8 cellular contexts compared by ENCODE assay signal in the genomic region with DNA sequence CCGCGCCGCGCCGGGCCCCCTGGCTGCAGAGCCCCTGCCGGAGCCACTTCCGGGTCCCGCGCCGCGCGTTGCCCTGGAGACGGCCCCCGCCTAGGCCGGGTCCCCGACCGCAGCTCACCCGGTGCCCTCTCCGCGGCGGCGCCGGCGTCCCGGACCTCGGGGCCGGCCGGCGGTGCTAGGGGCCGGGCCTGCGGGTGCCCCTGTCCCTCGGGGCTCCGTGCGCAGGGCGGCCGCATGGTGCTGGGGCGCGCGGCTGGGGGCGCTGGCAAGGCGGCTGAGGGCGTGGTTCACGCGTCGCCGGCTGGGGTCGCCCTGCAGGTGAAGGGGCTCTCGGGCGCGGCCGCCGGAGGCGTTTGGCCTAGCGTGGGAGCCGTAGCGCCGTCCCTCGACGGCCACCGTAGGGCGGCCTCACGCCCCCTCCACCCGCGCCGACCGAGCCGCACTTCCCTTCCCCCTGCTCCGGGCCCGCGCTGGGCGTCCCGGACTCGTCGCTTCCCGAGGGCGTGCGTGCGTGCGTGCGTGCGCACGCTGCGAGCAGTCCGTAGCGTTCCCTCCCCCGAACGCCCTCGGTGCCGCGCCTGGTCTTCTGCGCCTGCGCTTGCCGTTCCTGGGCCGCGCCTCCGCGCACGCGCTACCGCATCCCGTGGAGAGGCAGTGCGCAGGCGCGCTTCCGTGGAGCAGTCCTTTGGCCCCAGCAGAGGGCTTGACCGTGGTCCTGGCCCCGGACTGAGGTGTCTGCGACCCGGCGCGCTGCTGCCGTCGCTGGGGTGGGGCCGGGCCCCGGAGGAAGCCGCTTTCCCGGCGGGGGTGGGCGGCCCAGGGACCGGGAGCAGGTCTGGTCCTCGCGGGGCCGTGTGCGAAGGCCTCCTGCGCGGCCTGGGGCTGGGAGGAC. TPM values are rescaled to one million over a fixed set of nuclear protein-coding genes. Genes with fewer than 3 reads are reported as not detected.
DNase-seq lines count a peak whose midpoint lies in the region; ATAC-seq, FAIRE-seq and TF ChIP-seq lines count a peak whose summit lies in the region.

A gene with protein sequence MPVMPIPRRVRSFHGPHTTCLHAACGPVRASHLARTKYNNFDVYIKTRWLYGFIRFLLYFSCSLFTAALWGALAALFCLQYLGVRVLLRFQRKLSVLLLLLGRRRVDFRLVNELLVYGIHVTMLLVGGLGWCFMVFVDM (minus strand): TSS at position 509 of the 892 bp plus-strand sequence. CDS start 1,975 bp downstream, outside the sequence.

- no peaks in the 10 kb centered on the region for H3K36me3 ChIP-seq in CD4-positive, CD25-positive, alpha-beta regulatory T cell (ENCODE audit: control insufficient read depth, insufficient read depth, low read length)
- H3K36me3 ChIP-seq in HepG2 (replicated peaks in 1 of 2; ENCODE audit: control insufficient read depth in 1 of 2, insufficient read depth in 2 of 2, low read length in 2 of 2), result no peaks in the 10 kb centered on the region

- in situ Hi-C loops in HepG2 (cut with HindIII; ENCODE audit: extremely low pct_ligation_motif_present, low pct_unique_long_range_greater_than_20kb), result no loop called here

- peaks cover 31% of the 10 kb centered on the region for H3K4me1 ChIP-seq in CD4-positive, CD25-positive, alpha-beta regulatory T cell (ENCODE audit: control insufficient read depth, insufficient read depth, low read length, poor library complexity, severe bottlenecking)
- H3K4me1 ChIP-seq in HepG2 (ENCODE audit: insufficient read depth, low read length), result peaks cover 40% of the 10 kb centered on the region

- peak; percentile 92 for FAIRE-seq in HepG2 (lab: Jason Lieb, UNC)

- no TSS peak for BruUV-seq in HepG2 (replicated peaks; lab: Mats Ljungman, UMichigan)

- whole genome bisulfite sequencing in HepG2 (ENCODE audit: low lambda C conversion rate), result 0% methylated on average over 7 of the region's 126 CpGs

- H3K27ac Mint-ChIP-seq in CD4-positive, CD25-positive, alpha-beta regulatory T cell, result peak within 1 kb of the TSS; percentile 56 to 95 (median 80)

- peak; percentile 53; the same call in 1 of the 2 replicates for TF ChIP-seq RAD21 in HepG2 (CRISPR knock-in tag; IDR thresholded peaks at IDR 0.05)

- H3K4me3 ChIP-seq in CD4-positive, CD25-positive, alpha-beta regulatory T cell (ENCODE audit: low read depth, low read length), result peak within 1 kb of the TSS; percentile 60
- H3K4me3 ChIP-seq in HepG2 (replicated peaks in 1 of 3; ENCODE audit: insufficient read depth in 1 of 3, low read depth in 2 of 3, low read length in 3 of 3), result peak within 1 kb of the TSS; percentile 60 to 88 (median 83)

- no peaks in the 10 kb centered on the region for H3K27me3 ChIP-seq in CD4-positive, CD25-positive, alpha-beta regulatory T cell (ENCODE audit: control insufficient read depth, insufficient read depth, low read length)
- peaks cover 0 to 5% of the 10 kb centered on the region in 2 experiments; a peak in 1 of 5 replicates for H3K27me3 ChIP-seq in HepG2 (ENCODE audit: control insufficient read depth in 1 of 2, insufficient read depth in 2 of 2, low read length in 2 of 2)

- TF ChIP-seq POLR2A in HepG2 (IDR thresholded peaks at IDR 0.05; ENCODE audit: insufficient read depth in 1 of 2, low read depth in 2 of 2, low read length in 2 of 2), result peak in 1 of 2 experiments; percentile 63; a peak in 2 of 4 replicates

- peak within 1 kb of the TSS; percentile 81 for H3K9ac ChIP-seq in HepG2 (ENCODE audit: insufficient read depth, low read depth, low read length)

- TF ChIP-seq CTCF in HepG2 (CRISPR knock-in tag; IDR thresholded peaks at IDR 0.05), result peak; percentile 54

- H3K36me3 Mint-ChIP-seq in CD4-positive, CD25-positive, alpha-beta regulatory T cell, result no peaks in the 10 kb centered on the region

- no peaks in the 10 kb centered on the region for H3K79me2 ChIP-seq in HepG2 (ENCODE audit: insufficient read depth, low read length)

- peaks cover 0 to 29% (median 4%) of the 10 kb centered on the region in 4 donors for H3K4me1 Mint-ChIP-seq in CD4-positive, CD25-positive, alpha-beta regulatory T cell

- H3K27ac ChIP-seq in CD4-positive, CD25-positive, alpha-beta regulatory T cell (ENCODE audit: insufficient read depth, low read length, poor library complexity, severe bottlenecking), result peak within 1 kb of the TSS; percentile 90
- H3K27ac ChIP-seq in HepG2 (ENCODE audit: extremely low read length, insufficient read depth, low read length), result peak within 1 kb of the TSS; percentile 96

- peak within 1 kb of the TSS; percentile 86 to 94 (median 90) for H3K4me3 Mint-ChIP-seq in CD4-positive, CD25-positive, alpha-beta regulatory T cell

- H3K9me3 ChIP-seq in CD4-positive, CD25-positive, alpha-beta regulatory T cell (ENCODE audit: control insufficient read depth in 2 of 2, low read length in 2 of 2), result no peaks in the 10 kb centered on the region
- no peaks in the 10 kb centered on the region for H3K9me3 ChIP-seq in HepG2 (ENCODE audit: low read length)

- POLR2A ChIA-PET in HepG2 (lab: Yijun Ruan, JAX), result interaction anchor here (1.2 to 3.4 kb wide), 13 partner anchors 17 to 213 kb away, joined by 4 to 41 read pairs (median 7); a partner anchor contains a TSS

- 0 out of 2 replicates have a peak, but pooled peaks cover 2% of the 10 kb centered on the region for H4K20me1 ChIP-seq in HepG2 (ENCODE audit: insufficient read depth, low read length)

- intact Hi-C loops in HepG2 (cut with micrococcal nuclease; ENCODE audit: unreplicated experiment), result loop anchor here (1.0 kb wide), 1 partner anchor 106 kb away; no protein-coding TSS in a partner anchor

- no peak within 1 kb of the TSS for H2AFZ ChIP-seq in HepG2 (ENCODE audit: low read length)

- ATAC-seq in CD4-positive, CD25-positive, alpha-beta regulatory T cell (ENCODE audit: low read depth in 2 of 2), result peak; percentile 90 to 91
- peak; percentile 73 for ATAC-seq in GM19397 (IDR thresholded peaks at IDR 0.05; ENCODE audit: unreplicated experiment)
- ATAC-seq in HG03565 (IDR thresholded peaks at IDR 0.05; ENCODE audit: unreplicated experiment), result peak; percentile 65
- peak; percentile 75 for ATAC-seq in HepG2

- CTCF ChIA-PET in HepG2 (lab: Yijun Ruan, JAX; ENCODE audit: low intra/inter-chr PET ratio, low total read pairs), result no interaction called here

- H3K4me2 ChIP-seq in HepG2 (ENCODE audit: low read depth, low read length), result peak within 1 kb of the TSS; percentile 96

- TF ChIP-seq EP300 in HepG2 (IDR thresholded peaks at IDR 0.05; ENCODE audit: low read depth in 2 of 2, low read length in 2 of 2) (peak in 1 of 2 experiments; percentile 22; a peak in 1 of 4 replicates), HepG2 (CRISPR knock-in tag; IDR thresholded peaks at IDR 0.05; ENCODE audit: borderline replicate concordance) (0 out of 2 replicates have a peak, but pooled peaks have one; percentile 54)

- H3K27me3 Mint-ChIP-seq in CD4-positive, CD25-positive, alpha-beta regulatory T cell, result no peaks in the 10 kb centered on the region

- DNase-seq in CD4-positive, CD25-positive, alpha-beta regulatory T cell, result peak; percentile 93 to 97 (median 97)
- DNase-seq in NCI-H774 (lab: John Stamatoyannopoulos, UW), result peak; percentile 98
- peak; percentile 94 to 95 for DNase-seq in activated CD4-positive, alpha-beta T cell treated with anti-CD3 and anti-CD28 coated beads, Interleukin-2, amount 50 U/mL, for 4 hours
- DNase-seq in dermis blood vessel endothelial cell, result peak; percentile 98
- peak; percentile 92 for DNase-seq in HepG2 (ENCODE audit: low spot score)
- DNase-seq in stimulated activated CD4-positive, alpha-beta T cell treated with anti-CD3 and anti-CD28 coated beads, Interleukin-2, amount 100 ng/mL, for 48 hours, result peak; percentile 96 to 97

- no peaks in the 10 kb centered on the region for H3K9me3 Mint-ChIP-seq in CD4-positive, CD25-positive, alpha-beta regulatory T cell

TF ChIP-seq in HepG2, 621 proteins besides CTCF, POLR2A, EP300 and RAD21 (continues in another document):
- TF ChIP-seq ZNF652 (CRISPR knock-in tag; IDR thresholded peaks at IDR 0.05; ENCODE audit: borderline replicate concordance, low read depth) (no peak), ZNF614 (CRISPR knock-in tag; IDR thresholded peaks at IDR 0.05; ENCODE audit: borderline replicate concordance) (0 out of 2 replicates have a peak, but pooled peaks have one; percentile 59), ZNF550 (CRISPR knock-in tag; IDR thresholded peaks at IDR 0.05; ENCODE audit: borderline replicate concordance) (no peak)

RNA-seq across cellular contexts. Expression of the gene that starts here (rescaled TPM):
- 21.5 TPM for total RNA-seq in CD4-positive, CD25-positive, alpha-beta regulatory T cell
- polyA plus RNA-seq in CD4-positive, CD25-positive, alpha-beta regulatory T cell, result 10 to 100 TPM; 44.7 to 55.6 (median 45.7) TPM
- total RNA-seq in dermis blood vessel endothelial cell, result 59.7 and 73.7 TPM in 2 replicates
- 12.0 and 13.9 TPM in 2 replicates for total RNA-seq in HepG2 (2016; rRNA removed; fragmentation: Illumina TruSeq; extraction: Trizol)
- 7.7 and 7.9 TPM in 2 replicates for total RNA-seq in HepG2 (2016; cell fraction: cytosol; rRNA removed; fragmentation: Illumina TruSeq; extraction: Trizol; ENCODE audit: low read depth)
- 9.6 and 13.9 TPM in 2 replicates for total RNA-seq in HepG2 (2016; cell fraction: insoluble cytoplasmic fraction; rRNA removed; fragmentation: Illumina TruSeq; extraction: Trizol)
- 17.8 and 22.1 TPM in 2 replicates for total RNA-seq in HepG2 (2016; cell fraction: membrane; rRNA removed; fragmentation: Illumina TruSeq; extraction: Trizol)
- total RNA-seq in HepG2 (2016; cell fraction: nucleus; rRNA removed; fragmentation: Illumina TruSeq; extraction: Trizol), result 10.1 and 11.0 TPM in 2 replicates
- 5.5 and 7.1 TPM in 2 replicates for polyA plus RNA-seq in HepG2 (2011; rRNA removed)
- 7.1 and 10.4 TPM in 2 replicates for polyA plus RNA-seq in HepG2 (2011; cell fraction: cytosol; rRNA removed)
- polyA plus RNA-seq in HepG2 (2011; cell fraction: nucleus; rRNA removed), result 9.4 and 12.5 TPM in 2 replicates
- polyA plus RNA-seq in HepG2 (2012), result 6.0 and 9.5 TPM in 2 replicates
- 6.4 and 8.1 TPM in 2 replicates for polyA plus RNA-seq in HepG2 (2016; cell fraction: cytosol; fragmentation: Illumina TruSeq; extraction: Trizol; ENCODE audit: low read depth)
- polyA plus RNA-seq in HepG2 (2016; cell fraction: insoluble cytoplasmic fraction; fragmentation: Illumina TruSeq; extraction: Trizol; ENCODE audit: low read depth), result 14.5 and 15.8 TPM in 2 replicates
- 14.9 and 17.1 TPM in 2 replicates for polyA plus RNA-seq in HepG2 (2016; cell fraction: membrane; fragmentation: Illumina TruSeq; extraction: Trizol; ENCODE audit: low read depth)
- 14.9 and 17.4 TPM in 2 replicates for polyA plus RNA-seq in HepG2 (2016; cell fraction: nucleus; fragmentation: Illumina TruSeq; extraction: Trizol; ENCODE audit: insufficient read depth, low read depth)
- 18.3 and 50.6 TPM in 2 replicates for polyA minus RNA-seq in HepG2 (2011; rRNA and poly(A)+ RNA removed; ENCODE audit: low replicate concordance)
- 7.9 and 8.8 TPM in 2 replicates for polyA minus RNA-seq in HepG2 (2011; cell fraction: cytosol; rRNA and poly(A)+ RNA removed)
- polyA minus RNA-seq in HepG2 (2011; cell fraction: nucleus; rRNA and poly(A)+ RNA removed), result 4.7 and 8.0 TPM in 2 replicates

Comparison
In these comparisons a context has a peak if more than half of its experiments do, and no peak if none do; other contexts are left out.
1. Peak in every context shown above with its lines: DNase-seq, ATAC-seq, H3K4me3 ChIP-seq and H3K27ac ChIP-seq.